ENCODE assay signal across 16 cellular contexts in genomic region chr11:46336781-46337180, GRCh38. TPM values are rescaled to one million over a fixed set of nuclear protein-coding genes. Genes with fewer than 3 reads are reported as not detected.
A peak's percentile ranks its signal among the peaks of the same experiment; 100 is the strongest.
DNase-seq lines count a peak whose midpoint lies in the region; TF ChIP-seq lines count a peak whose summit lies in the region.
"Had no signal": no experiment of that assay in that cellular context is flagged by ENCODE, and none has a peak within 500 bp of the region (broad histone marks: within the 10 kb centered on the region; RNA-seq: fewer than 3 reads in every experiment).

No MANE protein-coding gene starts in this region.

- H2AK5ac ChIP-seq in H9 (ENCODE audit: insufficient read length, low read length), result no peak overlapping the region

- H4K91ac ChIP-seq in H9 (ENCODE audit: insufficient read length, low read depth, low read length), result no peak overlapping the region

- H3K4me1 Mint-ChIP-seq in H9, result peaks cover 66 to 86% of the 10 kb centered on the region in 2 experiments
- peaks cover 14 to 22% (median 19%) of the 10 kb centered on the region in 3 donors for H3K4me1 Mint-ChIP-seq in CD8-positive, alpha-beta memory T cell

- H3K4me1 ChIP-seq in H9 (ENCODE audit: insufficient read depth, low read length), result peaks cover 23% of the 10 kb centered on the region
- H3K4me1 ChIP-seq in CD8-positive, alpha-beta memory T cell (ENCODE audit: insufficient read depth, low read length), result peaks cover 56% of the 10 kb centered on the region

- H2AFZ ChIP-seq in H9 (ENCODE audit: low read length), result no peak overlapping the region

- H3K9me3 ChIP-seq in H9 (ENCODE audit: control insufficient read depth, low read depth, low read length), result no peaks in the 10 kb centered on the region
- H3K9me3 ChIP-seq in CD8-positive, alpha-beta memory T cell (ENCODE audit: low read length), result no peaks in the 10 kb centered on the region
- H3K9me3 ChIP-seq: MG63 had no signal

- peak overlapping the region in 2 of 3 experiments; percentile 14 to 78; a peak in 1 of 7 replicates for H3K27ac Mint-ChIP-seq in H9
- no peak overlapping the region for H3K27ac Mint-ChIP-seq in CD8-positive, alpha-beta memory T cell
- H3K27ac Mint-ChIP-seq: progenitor cell of endocrine pancreas had no signal

- H3K4me3 ChIP-seq in AG09309 (ENCODE audit: control insufficient read depth, low read depth, low read length), result no peak overlapping the region
- H3K4me3 ChIP-seq in fibroblast of the aortic adventitia (ENCODE audit: low read depth, low read length), result no peak overlapping the region
- no peak overlapping the region for H3K4me3 ChIP-seq in CD8-positive, alpha-beta memory T cell (ENCODE audit: low read length)
- H3K4me3 ChIP-seq: MG63, SJSA1 had no signal

- H3K14ac ChIP-seq in H9 (ENCODE audit: insufficient read depth, low read length), result no peak overlapping the region

- CTCF ChIA-PET in CD8-positive, alpha-beta memory T cell (lab: Charles Lee), result no interaction called here

- H3K9me3 Mint-ChIP-seq in H9, result no peaks in the 10 kb centered on the region
- no peaks in the 10 kb centered on the region for H3K9me3 Mint-ChIP-seq in CD8-positive, alpha-beta memory T cell
- H3K9me3 Mint-ChIP-seq: activated T-helper 2 cell treated with anti-CD3 and anti-CD28 coated beads, Interferon-gamma antibody, Interleukin-2, Interleukin-4, amounts not matched to agents 10 μg/mL and 5 μg/mL and 100 μg/mL, durations not matched to agents 14 hours and 24 hours and 36 hours; central memory CD8-positive, alpha-beta T cell had no signal

- H3K27me3 Mint-ChIP-seq in H9 (ENCODE audit: low read depth), result peaks cover 33% of the 10 kb centered on the region
- H3K27me3 Mint-ChIP-seq in CD8-positive, alpha-beta memory T cell, result peaks cover 17 to 26% of the 10 kb centered on the region in 2 donors

- H3K23ac ChIP-seq in H9 (ENCODE audit: insufficient read length, low read depth, low read length), result no peak overlapping the region

- no peaks in the 10 kb centered on the region for H4K20me1 ChIP-seq in H9 (ENCODE audit: control insufficient read depth, insufficient read depth, insufficient read length)

- no peak overlapping the region for H2BK120ac ChIP-seq in H9 (ENCODE audit: low read depth, low read length, poor library complexity, severe bottlenecking)

- no peak overlapping the region for H2BK20ac ChIP-seq in H9 (ENCODE audit: low read depth, low read length, poor library complexity, severe bottlenecking)

- no peak overlapping the region for H4K8ac ChIP-seq in H9 (replicated peaks; ENCODE audit: insufficient read length, low read depth, low read length)

- H3K4ac ChIP-seq in H9 (ENCODE audit: low read depth, low read length), result no peak overlapping the region

- H2BK15ac ChIP-seq in H9 (ENCODE audit: low read depth, low read length), result no peak overlapping the region

- no CpG with 5 or more reads among the region's 9 CpGs for WGBS in H9 (ENCODE audit: extremely low coverage, insufficient read length, low lambda C conversion rate)

- no peak overlapping the region for H4K5ac ChIP-seq in H9 (ENCODE audit: insufficient read length, low read depth, low read length)

- no peaks in the 10 kb centered on the region for H3K79me1 ChIP-seq in H9 (ENCODE audit: insufficient read depth, low read depth, low read length, poor library complexity, severe bottlenecking)

- H3K79me2 ChIP-seq in H9 (ENCODE audit: insufficient read depth, low read length), result no peaks in the 10 kb centered on the region

- peaks cover 7% of the 10 kb centered on the region for H3K23me2 ChIP-seq in H9 (ENCODE audit: insufficient read length, low read depth, low read length, poor library complexity, severe bottlenecking)

- DNase-seq in AG09309 (ENCODE audit: low read depth), result peak; percentile 63
- DNase-seq in H9, result no peak
- peak; percentile 96 for DNase-seq in SKM-1 treated with dmso at 0.1 percent for 144 hours (lab: John Stamatoyannopoulos, UW; ENCODE audit: unreplicated experiment)
- peak; percentile 23 for DNase-seq in fibroblast of the aortic adventitia (ENCODE audit: low read depth)
- no peak for DNase-seq in NCI-H1048 (lab: John Stamatoyannopoulos, UW)
- DNase-seq in T-helper 9 cell, result no peak
- no peak for DNase-seq in CD8-positive, alpha-beta memory T cell
- no peak for DNase-seq in pons (ENCODE audit: low spot score)
- DNase-seq: activated CD4-positive, CD25-positive, alpha-beta regulatory T cell treated with anti-CD3 and anti-CD28 coated beads, Interleukin-2, amount 50 U/mL, for 72 hours; mesendoderm; stimulated activated CD4-positive, alpha-beta T cell treated with anti-CD3 and anti-CD28 coated beads, Interleukin-2, amount 100 ng/mL, for 48 hours had no signal

- H3K36me3 ChIP-seq in CD8-positive, alpha-beta memory T cell (ENCODE audit: insufficient read depth, low read length), result no peaks in the 10 kb centered on the region
- H3K36me3 ChIP-seq: MG63, SJSA1 had no signal

- no peak overlapping the region for H2BK5ac ChIP-seq in H9 (ENCODE audit: insufficient read length, low read length)

- peak overlapping the region in 1 of 2 experiments; percentile 12; a peak in 2 of 5 replicates for H3K4me3 Mint-ChIP-seq in H9
- H3K4me3 Mint-ChIP-seq in CD8-positive, alpha-beta memory T cell, result peak overlapping the region in 1 of 7 donors; percentile 50
- H3K4me3 Mint-ChIP-seq: central memory CD8-positive, alpha-beta T cell had no signal

- POLR2A ChIA-PET in CD8-positive, alpha-beta memory T cell (lab: Charles Lee), result no interaction called here

- H3T11ph ChIP-seq in H9 (ENCODE audit: low read length), result no peak overlapping the region

- no peak overlapping the region for H3K18ac ChIP-seq in H9 (ENCODE audit: insufficient read length, low read depth, low read length)

- no peaks in the 10 kb centered on the region; a peak in 1 of 7 replicates for H3K36me3 Mint-ChIP-seq in H9 (ENCODE audit: insufficient read depth in 1 of 3, low read depth in 3 of 3)
- H3K36me3 Mint-ChIP-seq in CD8-positive, alpha-beta memory T cell, result no peaks in the 10 kb centered on the region

- H2BK12ac ChIP-seq in H9 (ENCODE audit: insufficient read length, low read depth, low read length), result no peak overlapping the region

- H3K9ac ChIP-seq in H9 (ENCODE audit: extremely low read depth, insufficient read length, low read length), result no peak overlapping the region

- H3K56ac ChIP-seq in H9 (ENCODE audit: insufficient read length, low read depth, low read length), result no peak overlapping the region

- no peak overlapping the region for H3K27ac ChIP-seq in H9 (ENCODE audit: insufficient read length, low read depth, low read length)
- no peak overlapping the region for H3K27ac ChIP-seq in CD8-positive, alpha-beta memory T cell (ENCODE audit: low read depth, low read length)
- H3K27ac ChIP-seq: SJSA1 had no signal

- peaks cover 11% of the 10 kb centered on the region; the same call in 1 of the 2 replicates for H3K27me3 ChIP-seq in H9 (ENCODE audit: insufficient read depth, low read length)
- H3K27me3 ChIP-seq in CD8-positive, alpha-beta memory T cell (ENCODE audit: insufficient read depth, low read length, poor library complexity, severe bottlenecking), result no peaks in the 10 kb centered on the region
- H3K27me3 ChIP-seq: MG63 had no signal

- no peak for TF ChIP-seq CTCF in AG09309 (IDR thresholded peaks at IDR 0.05; ENCODE audit: control insufficient read depth, insufficient read depth, low read depth, low read length, missing control alignments)
- no peak for TF ChIP-seq CTCF in H9 (conservative IDR thresholded peaks at IDR 0.05)
- TF ChIP-seq CTCF in fibroblast of the aortic adventitia (IDR thresholded peaks at IDR 0.05; ENCODE audit: insufficient read depth, low read length), result no peak

- no peak overlapping the region for H3K4me2 ChIP-seq in H9 (ENCODE audit: insufficient read depth, insufficient read length, low read length)

RNA-seq across cellular contexts. Expression of gene DGKZ, which starts 10.5 kb away (rescaled TPM):
- total RNA-seq in H9 (2021) (68.8 and 68.9 TPM in 2 replicates), fibroblast of the aortic adventitia (ENCODE audit: low replicate concordance) (27.1 and 37.7 TPM in 2 replicates)
- 10 to 100 TPM; 85.8 to 87.2 TPM for total RNA-seq in CD8-positive, alpha-beta memory T cell
- 87.4 TPM for polyA plus RNA-seq in CD8-positive, alpha-beta memory T cell

RNA-seq across cellular contexts. Expression of gene MDK, which starts 44.7 kb away (rescaled TPM):
- total RNA-seq in H9 (2021) (392 and 407 TPM in 2 replicates), fibroblast of the aortic adventitia (ENCODE audit: low replicate concordance) (52.2 and 96.0 TPM in 2 replicates)
- 1 to 10 TPM; 1.1 to 1.2 TPM for total RNA-seq in CD8-positive, alpha-beta memory T cell
- polyA plus RNA-seq in CD8-positive, alpha-beta memory T cell, result 0.97 TPM

RNA-seq across cellular contexts. Expression of gene CHRM4, which starts 54.8 kb away (rescaled TPM):
- total RNA-seq in H9 (2021) (1.0 and 1.1 TPM in 2 replicates), fibroblast of the aortic adventitia (ENCODE audit: low replicate concordance) (not detected in 2 replicates)
- not detected for total RNA-seq in CD8-positive, alpha-beta memory T cell
- 0.63 TPM for polyA plus RNA-seq in CD8-positive, alpha-beta memory T cell

RNA-seq across cellular contexts. Expression of gene CREB3L1, which starts 59.3 kb away (rescaled TPM):
- total RNA-seq in H9 (2021), result 2.6 and 3.3 TPM in 2 replicates
- 31.6 and 37.5 TPM in 2 replicates for total RNA-seq in fibroblast of the aortic adventitia (ENCODE audit: low replicate concordance)
- not detected for total RNA-seq in CD8-positive, alpha-beta memory T cell
- not detected for polyA plus RNA-seq in CD8-positive, alpha-beta memory T cell
- total RNA-seq: activated T-helper 2 cell treated with anti-CD3 and anti-CD28 coated beads, Interferon-gamma antibody, Interleukin-2, Interleukin-4, amounts not matched to agents 10 μg/mL and 5 μg/mL and 100 μg/mL, durations not matched to agents 14 hours and 24 hours and 36 hours had no signal

Comparison
In these comparisons a context has a peak if more than half of its experiments do, and no peak if none do; other contexts are left out.
1. DNase-seq: peak in AG09309 (single experiment), SKM-1 treated with dmso at 0.1 percent for 144 hours (single experiment) and fibroblast of the aortic adventitia (single experiment); none in H9 (single experiment), NCI-H1048 (single experiment), T-helper 9 cell (single experiment), CD8-positive, alpha-beta memory T cell (0 of 5) and pons (single experiment).
2. H3K27ac Mint-ChIP-seq: peak in H9 (2 of 3); none in CD8-positive, alpha-beta memory T cell (0 of 8).
3. RNA of gene MDK, which starts 44.7 kb away (total RNA-seq): 392 to 407 TPM in H9 and 52.2 to 96.0 TPM in fibroblast of the aortic adventitia; 1.1 to 1.2 TPM in CD8-positive, alpha-beta memory T cell; every median in the first group is over 10 times any median in the second.